Comparison of ENCODE assay signal across 13 cellular contexts in genomic region chr1:19384772-19385187, GRCh38.
DNase-seq lines count a peak whose midpoint lies in the region; ATAC-seq and TF ChIP-seq lines count a peak whose summit lies in the region.
"Had no signal": no experiment of that assay in that cellular context is flagged by ENCODE, and none has a peak within 500 bp of the region (broad histone marks: within the 10 kb centered on the region; RNA-seq: fewer than 3 reads in every experiment).

No MANE protein-coding gene starts in this region.

- H3K9me3 ChIP-seq in colonic mucosa (no peaks in the 10 kb centered on the region), muscle layer of duodenum (ENCODE audit: control insufficient read depth in 1 of 2, low read length in 2 of 2) (no peaks in the 10 kb centered on the region), upper lobe of right lung (no peaks in the 10 kb centered on the region), WERI-Rb-1 (ENCODE audit: severe bottlenecking) (no peaks in the 10 kb centered on the region)
- H3K9me3 ChIP-seq: body of pancreas had no signal

- intact Hi-C loops in colonic mucosa (cut with DNase I): no loop called here
- intact Hi-C loops in upper lobe of right lung (cut with DNase I): no loop called here

- peaks cover 30% of the 10 kb centered on the region for H3K4me1 ChIP-seq in colonic mucosa
- peaks cover 27 to 45% of the 10 kb centered on the region in 2 donors for H3K4me1 ChIP-seq in muscle layer of duodenum (ENCODE audit: control insufficient read depth in 1 of 2, insufficient read depth in 2 of 2, low read length in 2 of 2)
- peaks cover 25% of the 10 kb centered on the region for H3K4me1 ChIP-seq in upper lobe of right lung

- H3K27ac Mint-ChIP-seq in activated T-cell treated with anti-CD3 and anti-CD28 coated beads, Interleukin-2, amount 50 U/mL, for 24 hours: peak overlapping the region; percentile 65

- H3K36me3 Mint-ChIP-seq in activated T-cell treated with anti-CD3 and anti-CD28 coated beads, Interleukin-2, amount 50 U/mL, for 24 hours (ENCODE audit: low read depth): peaks cover 74% of the 10 kb centered on the region

- H3K27me3 ChIP-seq in colonic mucosa (no peaks in the 10 kb centered on the region), muscle layer of duodenum (ENCODE audit: low read depth, low read length) (no peaks in the 10 kb centered on the region), upper lobe of right lung (no peaks in the 10 kb centered on the region), WERI-Rb-1 (ENCODE audit: insufficient read depth, low read depth, severe bottlenecking) (no peaks in the 10 kb centered on the region)
- H3K27me3 ChIP-seq: body of pancreas had no signal

- H3K9me3 Mint-ChIP-seq in activated T-cell treated with anti-CD3 and anti-CD28 coated beads, Interleukin-2, amount 50 U/mL, for 24 hours: no peaks in the 10 kb centered on the region
- H3K9me3 Mint-ChIP-seq: T-cell had no signal

- H3K4me3 ChIP-seq in colonic mucosa (no peak overlapping the region), muscle layer of duodenum (ENCODE audit: low read depth in 1 of 2, low read length in 2 of 2) (no peak overlapping the region), upper lobe of right lung (no peak overlapping the region), WERI-Rb-1 (ENCODE audit: low read depth, low read length) (no peak overlapping the region)
- H3K4me3 ChIP-seq: body of pancreas had no signal

- no peak for TF ChIP-seq CTCF in colonic mucosa (IDR thresholded peaks at IDR 0.05)
- no peak for TF ChIP-seq CTCF in upper lobe of right lung (IDR thresholded peaks at IDR 0.05)
- no peak for TF ChIP-seq CTCF in WERI-Rb-1 (IDR thresholded peaks at IDR 0.05; ENCODE audit: low read depth, low read length)

- H3K4me1 Mint-ChIP-seq in activated T-cell treated with anti-CD3 and anti-CD28 coated beads, Interleukin-2, amount 50 U/mL, for 24 hours (ENCODE audit: low read depth): peaks cover 33% of the 10 kb centered on the region

- no peak for DNase-seq in activated T-cell treated with anti-CD3 and anti-CD28 coated beads, Interleukin-2, amount 50 U/mL, for 24 hours
- DNase-seq in activated T-cell treated with anti-CD3 and anti-CD28 coated beads, Interleukin-2, amount 50 U/mL, for 48 hours: no peak
- DNase-seq in colonic mucosa (peak; percentile 65), upper lobe of right lung (no peak), WERI-Rb-1 (no peak)
- DNase-seq: activated CD4-positive, alpha-beta T cell treated with anti-CD3 and anti-CD28 coated beads for 48 hours; NCI-H526 treated with DMSO at 0.1 percent for 48 hours; stimulated activated CD8-positive, alpha-beta memory T cell treated with anti-CD3 and anti-CD28 coated beads, Interleukin-4, amount 100 ng/mL, for 48 hours; T-cell had no signal

- H3K27ac ChIP-seq in colonic mucosa (peak overlapping the region; percentile 79), muscle layer of duodenum (ENCODE audit: low read length) (peak overlapping the region; percentile 84), upper lobe of right lung (peak overlapping the region; percentile 63), WERI-Rb-1 (no peak overlapping the region)

- no peak overlapping the region for H3K4me3 Mint-ChIP-seq in activated T-cell treated with anti-CD3 and anti-CD28 coated beads, Interleukin-2, amount 50 U/mL, for 24 hours
- H3K4me3 Mint-ChIP-seq: T-cell had no signal

- ATAC-seq in upper lobe of right lung (no peak), HG02970 (IDR thresholded peaks at IDR 0.05; ENCODE audit: low FRiP score, unreplicated experiment) (no peak), HG02759 (IDR thresholded peaks at IDR 0.05; ENCODE audit: unreplicated experiment) (no peak)
- ATAC-seq: body of pancreas, T-cell had no signal

- no peak overlapping the region for H3K9ac ChIP-seq in colonic mucosa (ENCODE audit: low read depth in 2 of 2, low read length in 2 of 2)

- H3K36me3 ChIP-seq in colonic mucosa (no peaks in the 10 kb centered on the region), muscle layer of duodenum (ENCODE audit: control insufficient read depth in 1 of 2, insufficient read depth in 2 of 2, low read length in 2 of 2) (peaks cover 17 to 21% of the 10 kb centered on the region in 2 donors), upper lobe of right lung (peaks cover 32% of the 10 kb centered on the region), WERI-Rb-1 (peaks cover 27% of the 10 kb centered on the region)

- H3K27me3 Mint-ChIP-seq in activated T-cell treated with anti-CD3 and anti-CD28 coated beads, Interleukin-2, amount 50 U/mL, for 24 hours: no peaks in the 10 kb centered on the region
- H3K27me3 Mint-ChIP-seq: T-cell had no signal
